In the genomic region with DNA sequence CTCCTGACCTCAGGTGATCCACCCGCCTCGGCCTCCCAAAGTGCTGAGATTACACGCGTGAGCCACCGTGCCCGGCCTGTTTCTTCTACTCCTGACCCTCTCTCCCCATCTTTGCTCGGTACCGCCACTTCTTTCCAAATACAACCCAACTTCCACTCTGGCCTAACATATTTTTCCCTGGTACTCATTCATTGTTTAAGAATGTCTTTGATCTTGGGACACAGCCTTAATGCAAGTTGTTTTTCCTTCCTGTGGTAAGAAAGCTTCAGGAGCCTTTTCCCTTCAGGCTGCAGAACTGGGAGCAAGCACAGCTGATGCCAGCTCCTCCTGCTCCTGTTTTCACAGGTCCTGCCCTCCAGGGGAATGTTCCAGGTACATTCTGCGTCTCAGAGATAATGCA, we compare ENCODE assay signal across 16 cellular contexts. TPM values are rescaled to one million over a fixed set of nuclear protein-coding genes. Genes with fewer than 3 reads are reported as not detected.
DNase-seq lines count a peak whose midpoint lies in the region; ATAC-seq and TF ChIP-seq lines count a peak whose summit lies in the region.
"Had no signal": no experiment of that assay in that cellular context is flagged by ENCODE, and none has a peak within 500 bp of the region (broad histone marks: within the 10 kb centered on the region; RNA-seq: fewer than 3 reads in every experiment).

No MANE protein-coding gene starts in this region.

- H3K9me3 ChIP-seq in left lung = peaks cover 0 to 12% of the 10 kb centered on the region in 2 donors

- peaks cover 0 to 6% of the 10 kb centered on the region in 2 donors for H3K4me1 ChIP-seq in left lung

- H3K36me3 ChIP-seq in left lung = no peaks in the 10 kb centered on the region
- H3K36me3 ChIP-seq: lower lobe of right lung had no signal

- H3K4me1 Mint-ChIP-seq in natural killer cell treated with Interleukin-12 subunit alpha and Interleukin-12 subunit beta and Interleukin-15 and Interleukin-18, amount 100 ng/mL, for 72 hours (ENCODE audit: low read depth in 2 of 2) = no peaks in the 10 kb centered on the region
- H3K4me1 Mint-ChIP-seq in natural killer cell = no peaks in the 10 kb centered on the region
- no peaks in the 10 kb centered on the region for H3K4me1 Mint-ChIP-seq in effector memory CD8-positive, alpha-beta T cell (ENCODE audit: low read depth in 2 of 2)

- TF ChIP-seq CTCF in natural killer cell (IDR thresholded peaks at IDR 0.05) (no peak), choroid plexus epithelial cell (conservative IDR thresholded peaks at IDR 0.05; ENCODE audit: low read depth, low read length) (no peak), left lung (IDR thresholded peaks at IDR 0.05) (no peak)

- H3K27me3 ChIP-seq in left lung = no peaks in the 10 kb centered on the region

- H3K9me3 Mint-ChIP-seq in natural killer cell treated with Interleukin-12 subunit alpha and Interleukin-12 subunit beta and Interleukin-15 and Interleukin-18, amount 100 ng/mL, for 72 hours = peaks cover 6% of the 10 kb centered on the region
- H3K9me3 Mint-ChIP-seq in natural killer cell = peaks cover 2 to 4% of the 10 kb centered on the region in 2 donors
- H3K9me3 Mint-ChIP-seq in effector memory CD8-positive, alpha-beta T cell = peaks cover 0 to 6% of the 10 kb centered on the region in 2 donors

- intact Hi-C loops in natural killer cell (cut with micrococcal nuclease) = no loop called here
- intact Hi-C loops in left lung (cut with DNase I) = no loop called here

- H3K4me3 Mint-ChIP-seq in natural killer cell treated with Interleukin-12 subunit alpha and Interleukin-12 subunit beta and Interleukin-15 and Interleukin-18, amount 100 ng/mL, for 72 hours = no peak overlapping the region
- H3K4me3 Mint-ChIP-seq in natural killer cell = no peak overlapping the region
- H3K4me3 Mint-ChIP-seq in effector memory CD8-positive, alpha-beta T cell = no peak overlapping the region

- no peak overlapping the region for H3K27ac Mint-ChIP-seq in natural killer cell treated with Interleukin-12 subunit alpha and Interleukin-12 subunit beta and Interleukin-15 and Interleukin-18, amount 100 ng/mL, for 72 hours
- no peak overlapping the region for H3K27ac Mint-ChIP-seq in natural killer cell
- H3K27ac Mint-ChIP-seq in effector memory CD8-positive, alpha-beta T cell = no peak overlapping the region
- H3K27ac Mint-ChIP-seq: progenitor cell of endocrine pancreas had no signal

- H3K27me3 Mint-ChIP-seq in natural killer cell treated with Interleukin-12 subunit alpha and Interleukin-12 subunit beta and Interleukin-15 and Interleukin-18, amount 100 ng/mL, for 72 hours = peaks cover 2 to 13% of the 10 kb centered on the region in 2 donors
- H3K27me3 Mint-ChIP-seq in natural killer cell (ENCODE audit: low read depth in 2 of 2) = peaks cover 6% of the 10 kb centered on the region in 2 donors
- peaks cover 23 to 32% of the 10 kb centered on the region in 2 donors for H3K27me3 Mint-ChIP-seq in effector memory CD8-positive, alpha-beta T cell
- H3K27me3 Mint-ChIP-seq: progenitor cell of endocrine pancreas had no signal

- DNase-seq in natural killer cell treated with Interleukin-12 subunit alpha and Interleukin-12 subunit beta and Interleukin-15 and Interleukin-18, amount 100 ng/mL, for 72 hours (ENCODE audit: low spot score) = peak; percentile 12
- no peak for DNase-seq in natural killer cell
- DNase-seq in choroid plexus epithelial cell (ENCODE audit: low read depth) = peak; percentile 64
- DNase-seq in left lung = peak in 1 of 2 donors; percentile 24
- DNase-seq in retina = no peak
- no peak for DNase-seq in NCI-H748 treated with DMSO at 0.1 percent for 48 hours (lab: John Stamatoyannopoulos, UW)
- DNase-seq in NCI-H510A treated with DMSO at 0.1 percent for 48 hours (lab: John Stamatoyannopoulos, UW) = no peak
- no peak for DNase-seq in effector memory CD8-positive, alpha-beta T cell
- DNase-seq: cerebellar nuclear complex, DMS79, glutamatergic neuron, lower lobe of right lung, NCI-H1092 treated with DMSO at 0.1 percent for 48 hours, NCI-H774 had no signal

- no peak for ATAC-seq in natural killer cell treated with Interleukin-12 subunit alpha and Interleukin-12 subunit beta and Interleukin-15 and Interleukin-18, amount 100 ng/mL, for 72 hours
- no peak for ATAC-seq in natural killer cell
- peak; percentile 38 for ATAC-seq in left lung
- ATAC-seq in effector memory CD8-positive, alpha-beta T cell (replicated peaks) = no peak

- H3K4me3 ChIP-seq in choroid plexus epithelial cell (ENCODE audit: low read depth, low read length) = no peak overlapping the region
- H3K4me3 ChIP-seq in left lung = no peak overlapping the region
- H3K4me3 ChIP-seq: lower lobe of right lung had no signal

- peaks cover 10% of the 10 kb centered on the region for H3K36me3 Mint-ChIP-seq in natural killer cell treated with Interleukin-12 subunit alpha and Interleukin-12 subunit beta and Interleukin-15 and Interleukin-18, amount 100 ng/mL, for 72 hours
- H3K36me3 Mint-ChIP-seq in natural killer cell = no peaks in the 10 kb centered on the region
- peaks cover 4% of the 10 kb centered on the region for H3K36me3 Mint-ChIP-seq in effector memory CD8-positive, alpha-beta T cell (ENCODE audit: insufficient read depth)

- no peak overlapping the region for H3K27ac ChIP-seq in left lung
- H3K27ac ChIP-seq: lower lobe of right lung had no signal

RNA-seq across cellular contexts. Expression of gene CALML3, which starts 13.7 kb away (rescaled TPM):
- total RNA-seq in natural killer cell treated with Interleukin-12 subunit alpha and Interleukin-12 subunit beta and Interleukin-15 and Interleukin-18, amount 100 ng/mL, for 72 hours = not detected
- total RNA-seq in natural killer cell (not detected), left lung (not detected)
- total RNA-seq: lower lobe of right lung, progenitor cell of endocrine pancreas, subcutaneous adipose tissue had no signal

RNA-seq across cellular contexts. Expression of gene CALML5, which starts 39.1 kb away (rescaled TPM):
- not detected for total RNA-seq in natural killer cell treated with Interleukin-12 subunit alpha and Interleukin-12 subunit beta and Interleukin-15 and Interleukin-18, amount 100 ng/mL, for 72 hours
- not detected for total RNA-seq in natural killer cell
- total RNA-seq in left lung = not detected
- total RNA-seq: lower lobe of right lung, progenitor cell of endocrine pancreas, subcutaneous adipose tissue had no signal

Comparison
In these comparisons a context has a peak if more than half of its experiments do, and no peak if none do; other contexts are left out.
1. DNase-seq: peak in natural killer cell treated with Interleukin-12 subunit alpha and Interleukin-12 subunit beta and Interleukin-15 and Interleukin-18, amount 100 ng/mL, for 72 hours (single experiment) and choroid plexus epithelial cell (single experiment); none in natural killer cell (single experiment), retina (single experiment), NCI-H748 treated with DMSO at 0.1 percent for 48 hours (single experiment), NCI-H510A treated with DMSO at 0.1 percent for 48 hours (single experiment) and effector memory CD8-positive, alpha-beta T cell (0 of 3).